Comparison of ENCODE assay signal across 1 cellular context in the genomic region with DNA sequence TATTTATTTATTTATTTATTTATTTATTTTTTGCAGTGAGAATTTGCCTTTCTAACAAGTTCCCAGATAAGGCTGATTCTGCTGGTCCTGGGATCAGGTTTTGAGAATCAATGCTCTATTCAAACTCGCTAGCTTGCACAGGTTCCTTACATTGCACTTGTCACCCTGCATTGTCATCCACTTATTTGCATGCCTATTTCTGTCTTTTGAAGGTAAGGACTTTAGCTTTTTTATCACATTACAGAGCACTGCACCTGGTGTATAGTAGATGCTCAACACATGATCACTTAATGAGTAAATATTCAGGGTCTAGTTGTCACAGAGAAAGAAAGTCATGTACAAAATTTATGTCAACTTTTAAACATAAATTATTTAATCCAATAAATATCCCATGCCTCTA.
A peak's percentile ranks its signal among the peaks of the same experiment; 100 is the strongest.
TF ChIP-seq lines count a peak whose summit lies in the region.

No MANE protein-coding gene starts in this region.

TF ChIP-seq in GM12878, 131 proteins besides CTCF, POLR2A, EP300 and RAD21:
- TF ChIP-seq, protein P1, sequence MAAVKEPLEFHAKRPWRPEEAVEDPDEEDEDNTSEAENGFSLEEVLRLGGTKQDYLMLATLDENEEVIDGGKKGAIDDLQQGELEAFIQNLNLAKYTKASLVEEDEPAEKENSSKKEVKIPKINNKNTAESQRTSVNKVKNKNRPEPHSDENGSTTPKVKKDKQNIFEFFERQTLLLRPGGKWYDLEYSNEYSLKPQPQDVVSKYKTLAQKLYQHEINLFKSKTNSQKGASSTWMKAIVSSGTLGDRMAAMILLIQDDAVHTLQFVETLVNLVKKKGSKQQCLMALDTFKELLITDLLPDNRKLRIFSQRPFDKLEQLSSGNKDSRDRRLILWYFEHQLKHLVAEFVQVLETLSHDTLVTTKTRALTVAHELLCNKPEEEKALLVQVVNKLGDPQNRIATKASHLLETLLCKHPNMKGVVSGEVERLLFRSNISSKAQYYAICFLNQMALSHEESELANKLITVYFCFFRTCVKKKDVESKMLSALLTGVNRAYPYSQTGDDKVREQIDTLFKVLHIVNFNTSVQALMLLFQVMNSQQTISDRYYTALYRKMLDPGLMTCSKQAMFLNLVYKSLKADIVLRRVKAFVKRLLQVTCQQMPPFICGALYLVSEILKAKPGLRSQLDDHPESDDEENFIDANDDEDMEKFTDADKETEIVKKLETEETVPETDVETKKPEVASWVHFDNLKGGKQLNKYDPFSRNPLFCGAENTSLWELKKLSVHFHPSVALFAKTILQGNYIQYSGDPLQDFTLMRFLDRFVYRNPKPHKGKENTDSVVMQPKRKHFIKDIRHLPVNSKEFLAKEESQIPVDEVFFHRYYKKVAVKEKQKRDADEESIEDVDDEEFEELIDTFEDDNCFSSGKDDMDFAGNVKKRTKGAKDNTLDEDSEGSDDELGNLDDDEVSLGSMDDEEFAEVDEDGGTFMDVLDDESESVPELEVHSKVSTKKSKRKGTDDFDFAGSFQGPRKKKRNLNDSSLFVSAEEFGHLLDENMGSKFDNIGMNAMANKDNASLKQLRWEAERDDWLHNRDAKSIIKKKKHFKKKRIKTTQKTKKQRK (IDR thresholded peaks at IDR 0.05; ENCODE audit: low read depth, low read length): no peak
- TF ChIP-seq MEF2B (IDR thresholded peaks at IDR 0.05; ENCODE audit: partially characterized antibody, poor library complexity, severe bottlenecking) (peak; percentile 52), GABPA (IDR thresholded peaks at IDR 0.05; ENCODE audit: low read depth) (no peak), RAD51 (IDR thresholded peaks at IDR 0.05) (0 out of 2 replicates have a peak, but pooled peaks have one; percentile 6), MEF2A (IDR thresholded peaks at IDR 0.05; ENCODE audit: insufficient read depth, low read depth, low read length) (peak; percentile 72; the same call in 1 of the 2 replicates), SP1 (IDR thresholded peaks at IDR 0.05; ENCODE audit: low read depth, low read length) (no peak), ZNF384 (IDR thresholded peaks at IDR 0.05; ENCODE audit: borderline replicate concordance, low read depth, low read length) (no peak), NFIC (IDR thresholded peaks at IDR 0.05; ENCODE audit: low read depth, low read length) (no peak), RCOR1 (conservative IDR thresholded peaks at IDR 0.05; ENCODE audit: low read depth, low read length) (no peak), NBN (IDR thresholded peaks at IDR 0.05) (no peak)
- TF ChIP-seq, protein P2, sequence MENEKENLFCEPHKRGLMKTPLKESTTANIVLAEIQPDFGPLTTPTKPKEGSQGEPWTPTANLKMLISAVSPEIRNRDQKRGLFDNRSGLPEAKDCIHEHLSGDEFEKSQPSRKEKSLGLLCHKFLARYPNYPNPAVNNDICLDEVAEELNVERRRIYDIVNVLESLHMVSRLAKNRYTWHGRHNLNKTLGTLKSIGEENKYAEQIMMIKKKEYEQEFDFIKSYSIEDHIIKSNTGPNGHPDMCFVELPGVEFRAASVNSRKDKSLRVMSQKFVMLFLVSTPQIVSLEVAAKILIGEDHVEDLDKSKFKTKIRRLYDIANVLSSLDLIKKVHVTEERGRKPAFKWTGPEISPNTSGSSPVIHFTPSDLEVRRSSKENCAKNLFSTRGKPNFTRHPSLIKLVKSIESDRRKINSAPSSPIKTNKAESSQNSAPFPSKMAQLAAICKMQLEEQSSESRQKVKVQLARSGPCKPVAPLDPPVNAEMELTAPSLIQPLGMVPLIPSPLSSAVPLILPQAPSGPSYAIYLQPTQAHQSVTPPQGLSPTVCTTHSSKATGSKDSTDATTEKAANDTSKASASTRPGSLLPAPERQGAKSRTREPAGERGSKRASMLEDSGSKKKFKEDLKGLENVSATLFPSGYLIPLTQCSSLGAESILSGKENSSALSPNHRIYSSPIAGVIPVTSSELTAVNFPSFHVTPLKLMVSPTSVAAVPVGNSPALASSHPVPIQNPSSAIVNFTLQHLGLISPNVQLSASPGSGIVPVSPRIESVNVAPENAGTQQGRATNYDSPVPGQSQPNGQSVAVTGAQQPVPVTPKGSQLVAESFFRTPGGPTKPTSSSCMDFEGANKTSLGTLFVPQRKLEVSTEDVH (IDR thresholded peaks at IDR 0.05; ENCODE audit: low read depth, partially characterized antibody): no peak
- TF ChIP-seq, protein P3, sequence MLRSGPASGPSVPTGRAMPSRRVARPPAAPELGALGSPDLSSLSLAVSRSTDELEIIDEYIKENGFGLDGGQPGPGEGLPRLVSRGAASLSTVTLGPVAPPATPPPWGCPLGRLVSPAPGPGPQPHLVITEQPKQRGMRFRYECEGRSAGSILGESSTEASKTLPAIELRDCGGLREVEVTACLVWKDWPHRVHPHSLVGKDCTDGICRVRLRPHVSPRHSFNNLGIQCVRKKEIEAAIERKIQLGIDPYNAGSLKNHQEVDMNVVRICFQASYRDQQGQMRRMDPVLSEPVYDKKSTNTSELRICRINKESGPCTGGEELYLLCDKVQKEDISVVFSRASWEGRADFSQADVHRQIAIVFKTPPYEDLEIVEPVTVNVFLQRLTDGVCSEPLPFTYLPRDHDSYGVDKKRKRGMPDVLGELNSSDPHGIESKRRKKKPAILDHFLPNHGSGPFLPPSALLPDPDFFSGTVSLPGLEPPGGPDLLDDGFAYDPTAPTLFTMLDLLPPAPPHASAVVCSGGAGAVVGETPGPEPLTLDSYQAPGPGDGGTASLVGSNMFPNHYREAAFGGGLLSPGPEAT (IDR thresholded peaks at IDR 0.05; ENCODE audit: low read depth): no peak
- TF ChIP-seq, protein P4, sequence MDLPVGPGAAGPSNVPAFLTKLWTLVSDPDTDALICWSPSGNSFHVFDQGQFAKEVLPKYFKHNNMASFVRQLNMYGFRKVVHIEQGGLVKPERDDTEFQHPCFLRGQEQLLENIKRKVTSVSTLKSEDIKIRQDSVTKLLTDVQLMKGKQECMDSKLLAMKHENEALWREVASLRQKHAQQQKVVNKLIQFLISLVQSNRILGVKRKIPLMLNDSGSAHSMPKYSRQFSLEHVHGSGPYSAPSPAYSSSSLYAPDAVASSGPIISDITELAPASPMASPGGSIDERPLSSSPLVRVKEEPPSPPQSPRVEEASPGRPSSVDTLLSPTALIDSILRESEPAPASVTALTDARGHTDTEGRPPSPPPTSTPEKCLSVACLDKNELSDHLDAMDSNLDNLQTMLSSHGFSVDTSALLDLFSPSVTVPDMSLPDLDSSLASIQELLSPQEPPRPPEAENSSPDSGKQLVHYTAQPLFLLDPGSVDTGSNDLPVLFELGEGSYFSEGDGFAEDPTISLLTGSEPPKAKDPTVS (IDR thresholded peaks at IDR 0.05; ENCODE audit: low read depth, low read length): no peak
- TF ChIP-seq, protein P5, sequence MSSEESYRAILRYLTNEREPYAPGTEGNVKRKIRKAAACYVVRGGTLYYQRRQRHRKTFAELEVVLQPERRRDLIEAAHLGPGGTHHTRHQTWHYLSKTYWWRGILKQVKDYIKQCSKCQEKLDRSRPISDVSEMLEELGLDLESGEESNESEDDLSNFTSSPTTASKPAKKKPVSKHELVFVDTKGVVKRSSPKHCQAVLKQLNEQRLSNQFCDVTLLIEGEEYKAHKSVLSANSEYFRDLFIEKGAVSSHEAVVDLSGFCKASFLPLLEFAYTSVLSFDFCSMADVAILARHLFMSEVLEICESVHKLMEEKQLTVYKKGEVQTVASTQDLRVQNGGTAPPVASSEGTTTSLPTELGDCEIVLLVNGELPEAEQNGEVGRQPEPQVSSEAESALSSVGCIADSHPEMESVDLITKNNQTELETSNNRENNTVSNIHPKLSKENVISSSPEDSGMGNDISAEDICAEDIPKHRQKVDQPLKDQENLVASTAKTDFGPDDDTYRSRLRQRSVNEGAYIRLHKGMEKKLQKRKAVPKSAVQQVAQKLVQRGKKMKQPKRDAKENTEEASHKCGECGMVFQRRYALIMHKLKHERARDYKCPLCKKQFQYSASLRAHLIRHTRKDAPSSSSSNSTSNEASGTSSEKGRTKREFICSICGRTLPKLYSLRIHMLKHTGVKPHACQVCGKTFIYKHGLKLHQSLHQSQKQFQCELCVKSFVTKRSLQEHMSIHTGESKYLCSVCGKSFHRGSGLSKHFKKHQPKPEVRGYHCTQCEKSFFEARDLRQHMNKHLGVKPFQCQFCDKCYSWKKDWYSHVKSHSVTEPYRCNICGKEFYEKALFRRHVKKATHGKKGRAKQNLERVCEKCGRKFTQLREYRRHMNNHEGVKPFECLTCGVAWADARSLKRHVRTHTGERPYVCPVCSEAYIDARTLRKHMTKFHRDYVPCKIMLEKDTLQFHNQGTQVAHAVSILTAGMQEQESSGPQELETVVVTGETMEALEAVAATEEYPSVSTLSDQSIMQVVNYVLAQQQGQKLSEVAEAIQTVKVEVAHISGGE (CRISPR knock-in tag; IDR thresholded peaks at IDR 0.05): no peak
- TF ChIP-seq, protein P6, sequence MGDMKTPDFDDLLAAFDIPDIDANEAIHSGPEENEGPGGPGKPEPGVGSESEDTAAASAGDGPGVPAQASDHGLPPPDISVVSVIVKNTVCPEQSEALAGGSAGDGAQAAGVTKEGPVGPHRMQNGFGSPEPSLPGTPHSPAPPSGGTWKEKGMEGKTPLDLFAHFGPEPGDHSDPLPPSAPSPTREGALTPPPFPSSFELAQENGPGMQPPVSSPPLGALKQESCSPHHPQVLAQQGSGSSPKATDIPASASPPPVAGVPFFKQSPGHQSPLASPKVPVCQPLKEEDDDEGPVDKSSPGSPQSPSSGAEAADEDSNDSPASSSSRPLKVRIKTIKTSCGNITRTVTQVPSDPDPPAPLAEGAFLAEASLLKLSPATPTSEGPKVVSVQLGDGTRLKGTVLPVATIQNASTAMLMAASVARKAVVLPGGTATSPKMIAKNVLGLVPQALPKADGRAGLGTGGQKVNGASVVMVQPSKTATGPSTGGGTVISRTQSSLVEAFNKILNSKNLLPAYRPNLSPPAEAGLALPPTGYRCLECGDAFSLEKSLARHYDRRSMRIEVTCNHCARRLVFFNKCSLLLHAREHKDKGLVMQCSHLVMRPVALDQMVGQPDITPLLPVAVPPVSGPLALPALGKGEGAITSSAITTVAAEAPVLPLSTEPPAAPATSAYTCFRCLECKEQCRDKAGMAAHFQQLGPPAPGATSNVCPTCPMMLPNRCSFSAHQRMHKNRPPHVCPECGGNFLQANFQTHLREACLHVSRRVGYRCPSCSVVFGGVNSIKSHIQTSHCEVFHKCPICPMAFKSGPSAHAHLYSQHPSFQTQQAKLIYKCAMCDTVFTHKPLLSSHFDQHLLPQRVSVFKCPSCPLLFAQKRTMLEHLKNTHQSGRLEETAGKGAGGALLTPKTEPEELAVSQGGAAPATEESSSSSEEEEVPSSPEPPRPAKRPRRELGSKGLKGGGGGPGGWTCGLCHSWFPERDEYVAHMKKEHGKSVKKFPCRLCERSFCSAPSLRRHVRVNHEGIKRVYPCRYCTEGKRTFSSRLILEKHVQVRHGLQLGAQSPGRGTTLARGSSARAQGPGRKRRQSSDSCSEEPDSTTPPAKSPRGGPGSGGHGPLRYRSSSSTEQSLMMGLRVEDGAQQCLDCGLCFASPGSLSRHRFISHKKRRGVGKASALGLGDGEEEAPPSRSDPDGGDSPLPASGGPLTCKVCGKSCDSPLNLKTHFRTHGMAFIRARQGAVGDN (IDR thresholded peaks at IDR 0.05): peak; percentile 33; the same call in 1 of the 2 replicates
